Comparison of ENCODE assay signal across 1 cellular context in the genomic region with DNA sequence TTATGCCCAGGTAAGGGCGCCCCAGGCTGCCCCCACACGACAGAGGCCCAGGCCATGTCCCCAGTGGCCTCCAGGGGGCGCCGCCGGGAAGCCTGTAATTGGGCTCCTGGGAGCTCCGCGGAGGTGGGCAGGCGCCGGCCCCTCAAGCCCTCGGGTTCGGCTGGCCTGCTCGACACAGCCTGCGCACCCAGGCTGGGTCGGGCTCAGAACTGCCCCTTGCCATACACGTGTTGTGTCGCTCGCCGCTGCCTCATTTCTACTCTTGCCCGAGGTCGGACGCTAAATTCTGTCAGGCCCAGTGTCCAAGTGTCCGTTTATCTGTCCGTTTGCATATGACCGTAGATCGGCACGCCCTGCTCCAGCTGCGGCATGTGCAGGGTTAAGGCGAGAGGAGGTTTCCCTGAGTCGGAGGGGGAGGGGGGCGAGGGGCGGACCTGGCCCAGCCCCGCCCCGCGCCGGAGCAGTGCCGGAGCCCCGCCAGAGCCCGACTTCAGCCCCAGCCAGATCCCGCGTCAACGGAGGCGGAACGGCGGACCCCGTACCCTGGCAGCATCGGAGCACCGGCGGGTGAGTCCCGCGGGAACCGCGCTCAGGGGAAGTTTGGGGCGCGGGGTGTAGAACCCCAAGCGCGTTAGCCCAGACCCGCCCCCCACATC.
A peak's percentile ranks its signal among the peaks of the same experiment; 100 is the strongest.
TF ChIP-seq lines count a peak whose summit lies in the region.

KLHDC8B (plus strand) TSS at position 480 of the 656 bp plus-strand sequence. CDS start 1,172 bp downstream, outside the sequence.

TF ChIP-seq in HEK293, 187 proteins besides CTCF, POLR2A, EP300 and RAD21 (continued from another document):
- TF ChIP-seq ZNF777 (tag by site-specific recombination; IDR thresholded peaks at IDR 0.05; ENCODE audit: borderline replicate concordance), result no peak; the same call in 1 of the 2 replicates
- TF ChIP-seq ZNF398 (tag by site-specific recombination; IDR thresholded peaks at IDR 0.05), result peak; percentile 38; the same call in 1 of the 2 replicates
- no peak for TF ChIP-seq SALL2 (tag by site-specific recombination; IDR thresholded peaks at IDR 0.05; ENCODE audit: borderline replicate concordance)
